Comparison of ENCODE assay signal across 21 cellular contexts in the genomic region with DNA sequence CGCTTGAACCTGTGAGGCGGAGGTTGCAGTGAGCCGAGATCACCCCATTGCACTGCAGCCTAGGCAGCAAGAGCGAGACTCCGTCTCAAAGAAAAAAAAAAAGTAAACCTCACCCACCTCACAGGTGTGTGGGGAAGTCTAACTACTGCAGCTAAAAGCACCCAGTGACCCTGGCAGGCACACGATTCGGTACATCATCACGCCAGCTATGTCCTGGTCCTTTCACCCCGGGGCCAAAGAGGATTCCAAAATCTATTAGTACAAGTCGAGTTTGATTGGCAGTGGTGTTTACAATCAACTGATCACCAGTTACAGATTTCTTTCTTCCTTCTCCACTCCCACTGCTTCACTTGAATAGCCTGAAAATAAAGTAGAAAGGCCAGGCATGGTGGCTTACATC.
"Had no signal": no experiment of that assay in that cellular context is flagged by ENCODE, and none has a peak within 500 bp of the region (broad histone marks: within the 10 kb centered on the region; RNA-seq: fewer than 3 reads in every experiment).

No MANE protein-coding gene starts in this region.

- H3K36me3 ChIP-seq: breast epithelium, gastrocnemius medialis, spleen had no signal

- H3K4me1 ChIP-seq: breast epithelium, parathyroid adenoma had no signal

- H3K9me3 ChIP-seq: breast epithelium, gastrocnemius medialis, psoas muscle, spleen had no signal

- H3K27me3 ChIP-seq: breast epithelium, gastrocnemius medialis, hepatocyte had no signal

- DNase-seq: activated CD4-positive, alpha-beta memory T cell treated with anti-CD3 and anti-CD28 coated beads for 36 hours; activated CD4-positive, alpha-beta T cell treated with anti-CD3 and anti-CD28 coated beads, Interleukin-2, amount 10 ng/mL, durations not matched to agents 24 days and 14 days; activated CD4-positive, CD25-positive, alpha-beta regulatory T cell treated with anti-CD3 and anti-CD28 coated beads, Interleukin-2, amount 50 U/mL, for 72 hours; activated CD8-positive, alpha-beta memory T cell treated with anti-CD3 and anti-CD28 coated beads, Interleukin-2, amount 50 U/mL, for 48 hours; activated gamma-delta T cell; activated naive CD4-positive, alpha-beta T cell treated with anti-CD3 and anti-CD28 coated beads, Interleukin-2, amount 50 U/mL, for 16 hours; activated naive CD8-positive, alpha-beta T cell treated with anti-CD3 and anti-CD28 coated beads, Interleukin-2, amount 50 U/mL, for 24 hours; activated T-cell treated with anti-CD3 and anti-CD28 coated beads, Interleukin-2, amount 50 U/mL, for 24 hours; effector memory CD4-positive, alpha-beta T cell; gastrocnemius medialis; immature natural killer cell; naive thymus-derived CD4-positive, alpha-beta T cell; psoas muscle; spleen; stimulated activated naive CD4-positive, alpha-beta T cell; T-helper 17 cell; T1000 had no signal

- H3K4me3 ChIP-seq: breast epithelium, gastrocnemius medialis, hepatocyte, psoas muscle, spleen had no signal

- H3K9ac ChIP-seq: parathyroid adenoma had no signal

- H3K27ac ChIP-seq: breast epithelium, gastrocnemius medialis, hepatocyte, parathyroid adenoma, psoas muscle, spleen had no signal

- ATAC-seq: activated naive CD8-positive, alpha-beta T cell treated with anti-CD3 and anti-CD28 coated beads, Interleukin-2, amount 50 U/mL, for 24 hours; gastrocnemius medialis; naive thymus-derived CD4-positive, alpha-beta T cell; SK-N-SH treated with all-trans-retinoic acid at 6 μM for 48 hours; T-helper 17 cell had no signal
